26 cellular contexts compared by ENCODE assay signal in genomic region chr10:58950618-58951017, GRCh38.
DNase-seq lines count a peak whose midpoint lies in the region; ATAC-seq, FAIRE-seq and TF ChIP-seq lines count a peak whose summit lies in the region.
"Had no signal": no experiment of that assay in that cellular context is flagged by ENCODE, and none has a peak within 500 bp of the region (broad histone marks: within the 10 kb centered on the region; RNA-seq: fewer than 3 reads in every experiment).

No MANE protein-coding gene starts in this region.

- ATAC-seq in psoas muscle (no peak), GM21717 (IDR thresholded peaks at IDR 0.05; ENCODE audit: unreplicated experiment) (no peak), GM19351 (IDR thresholded peaks at IDR 0.05; ENCODE audit: unreplicated experiment) (no peak)
- ATAC-seq: activated CD4-positive, CD25-positive, alpha-beta regulatory T cell treated with anti-CD3 and anti-CD28 coated beads, Interleukin-2, amount 50 U/mL, for 24 hours; activated CD8-positive, alpha-beta T cell treated with anti-CD3 and anti-CD28 coated beads, Interleukin-2, amount 10 ng/mL, durations not matched to agents 7 days and 5 days had no signal

- no peaks in the 10 kb centered on the region for H3K36me3 ChIP-seq in bronchial epithelial cell (ENCODE audit: control insufficient read depth, insufficient read depth, low read length)
- no peaks in the 10 kb centered on the region for H3K36me3 ChIP-seq in psoas muscle (ENCODE audit: insufficient read depth in 1 of 2, low read depth in 1 of 2)
- H3K36me3 ChIP-seq: tibial artery had no signal

- intact Hi-C loops in psoas muscle (cut with DNase I): loop anchor here (5.0 kb wide), 5 partner anchors 168 to 672 kb away; no protein-coding TSS in a partner anchor

- H3K4me3 ChIP-seq in bronchial epithelial cell (ENCODE audit: low read depth, low read length) (no peak overlapping the region), psoas muscle (no peak overlapping the region)
- H3K4me3 ChIP-seq: smooth muscle cell, tibial artery had no signal

- peak overlapping the region; percentile 39 for H3K27ac ChIP-seq in psoas muscle

- H3K4me1 ChIP-seq in psoas muscle: no peaks in the 10 kb centered on the region
- H3K4me1 ChIP-seq: tibial artery had no signal

- FAIRE-seq in bronchial epithelial cell (lab: Jason Lieb, UNC): no peak

- H3K27me3 ChIP-seq in bronchial epithelial cell (ENCODE audit: control insufficient read depth, insufficient read depth, low read length) (peaks cover 3% of the 10 kb centered on the region), psoas muscle (ENCODE audit: insufficient read depth in 3 of 3, low read length in 2 of 3) (no peaks in the 10 kb centered on the region)
- H3K27me3 ChIP-seq: tibial artery had no signal

- TF ChIP-seq CTCF in bronchial epithelial cell (IDR thresholded peaks at IDR 0.05; ENCODE audit: insufficient read depth, low read length, severe bottlenecking) (no peak), psoas muscle (IDR thresholded peaks at IDR 0.05) (no peak)

- DNase-seq in ELR (ENCODE audit: low read depth) (peak; percentile 68), M059J (ENCODE audit: low read depth) (peak; percentile 36), bronchial epithelial cell (ENCODE audit: low read depth) (peak; percentile 72), psoas muscle (no peak), NCI-H2171 (lab: John Stamatoyannopoulos, UW) (no peak)
- DNase-seq in effector CD4-positive, alpha-beta T cell: no peak
- DNase-seq: activated CD8-positive, alpha-beta T cell treated with anti-CD3 and anti-CD28 coated beads, Interleukin-2, amount 10 ng/mL, durations not matched to agents 7 days and 5 days; activated naive CD4-positive, alpha-beta T cell; activated T-cell treated with anti-CD3 and anti-CD28 coated beads, Interleukin-2, amount 50 U/mL, for 1 hour; anterior cingulate cortex; GDM1; midbrain; NCI-H1417; NCI-H2107; NCI-H524 treated with DMSO at 0.1 percent for 48 hours; nephron progenitor cell; posterior cingulate gyrus; RPMI8226; stimulated activated CD4-positive, alpha-beta T cell treated with anti-CD3 and anti-CD28 coated beads, Interleukin-2, amount 100 ng/mL, for 48 hours; stimulated activated naive CD4-positive, alpha-beta T cell treated with Interleukin-2 at 50 U/mL for 16 hours; T1000; tibial artery had no signal

- WGBS in psoas muscle, 3 donors: 85 to 86% (median 86%) methylated on average over 1 of the region's 1 CpG

- no peaks in the 10 kb centered on the region for H3K9me3 ChIP-seq in psoas muscle
- H3K9me3 ChIP-seq: tibial artery had no signal

Comparison
In these comparisons a context has a peak if more than half of its experiments do, and no peak if none do; other contexts are left out.
1. DNase-seq: peak in ELR (single experiment), M059J (single experiment) and bronchial epithelial cell (single experiment); none in psoas muscle (0 of 2), effector CD4-positive, alpha-beta T cell (single experiment) and NCI-H2171 (single experiment).